ENCODE assay signal across 28 cellular contexts in the genomic region with DNA sequence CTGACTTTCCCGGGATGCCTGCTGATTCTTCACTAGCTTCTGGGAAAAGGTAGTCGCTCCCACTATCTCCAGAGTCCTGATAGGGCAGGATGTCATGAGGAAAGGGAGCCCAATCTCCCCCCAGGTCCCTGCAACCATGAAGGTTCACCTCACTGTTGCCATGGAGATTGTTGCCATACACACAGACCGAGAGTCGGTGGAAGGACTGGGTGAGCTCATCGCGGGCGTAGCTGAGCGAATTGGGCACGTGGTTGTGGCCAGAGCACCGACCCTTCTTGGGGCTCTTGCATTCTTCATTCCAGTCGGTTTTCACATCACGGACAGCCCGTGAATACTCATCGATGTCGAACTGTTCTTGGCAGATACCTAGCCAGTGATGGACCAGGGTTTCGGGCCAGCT.
DNase-seq lines count a peak whose midpoint lies in the region; ATAC-seq, FAIRE-seq and TF ChIP-seq lines count a peak whose summit lies in the region.
"Had no signal": no experiment of that assay in that cellular context is flagged by ENCODE, and none has a peak within 500 bp of the region (broad histone marks: within the 10 kb centered on the region; RNA-seq: fewer than 3 reads in every experiment).

No MANE protein-coding gene starts in this region.

- no peak for TF ChIP-seq RAD21 in HepG2 (CRISPR knock-in tag; IDR thresholded peaks at IDR 0.05)

- H3K27me3 ChIP-seq in tibial artery (no peaks in the 10 kb centered on the region), HepG2 (ENCODE audit: control insufficient read depth in 1 of 2, insufficient read depth in 2 of 2, low read length in 2 of 2) (no peaks in the 10 kb centered on the region)
- H3K27me3 ChIP-seq: ovary, Peyer's patch, suprapubic skin had no signal

- WGBS in HepG2 (ENCODE audit: low lambda C conversion rate): 94% methylated on average over 16 of the region's 16 CpGs

- H3K36me3 ChIP-seq in tibial artery (peaks cover 0 to 10% (median 0%) of the 10 kb centered on the region in 3 donors), HepG2 (replicated peaks in 1 of 2; ENCODE audit: control insufficient read depth in 1 of 2, insufficient read depth in 2 of 2, low read length in 2 of 2) (peaks cover 0 to 3% of the 10 kb centered on the region in 2 experiments; a peak in 2 of 5 replicates)
- H3K36me3 ChIP-seq: ovary had no signal

- H3K27ac ChIP-seq in tibial artery: peak overlapping the region; percentile 88 to 89
- no peak overlapping the region for H3K27ac ChIP-seq in HepG2 (ENCODE audit: extremely low read length, insufficient read depth, low read length)
- H3K27ac ChIP-seq: A549, GM23248, ovary, Peyer's patch, suprapubic skin had no signal

- no peaks in the 10 kb centered on the region for H4K20me1 ChIP-seq in HepG2 (ENCODE audit: insufficient read depth, low read length)

- no peak overlapping the region for H3K9ac ChIP-seq in HepG2 (ENCODE audit: insufficient read depth, low read depth, low read length)
- H3K9ac ChIP-seq: GM23248 had no signal

- no peak for TF ChIP-seq CTCF in tibial artery (IDR thresholded peaks at IDR 0.05)
- TF ChIP-seq CTCF in HepG2 (CRISPR knock-in tag; IDR thresholded peaks at IDR 0.05): no peak

- peak; percentile 2 for DNase-seq in NK-92 treated with Interleukin-12 subunit alpha and Interleukin-12 subunit beta, amount 100 ng/mL, for 24 hours (lab: John Stamatoyannopoulos, UW)
- DNase-seq in NK-92 (lab: John Stamatoyannopoulos, UW; ENCODE audit: unreplicated experiment) (no peak), RPMI7951 (ENCODE audit: low read depth) (peak; percentile 1), left ventricle myocardium superior (no peak), tibial artery (peak; percentile 65 to 86), HepG2 (ENCODE audit: low spot score) (no peak), hippocampal formation (lab: John Stamatoyannopoulos, UW) (no peak)
- DNase-seq: activated CD4-positive, alpha-beta T cell treated with anti-CD3 and anti-CD28 coated beads for 4 hours; activated gamma-delta T cell treated with Interleukin-2 at 50 U/mL for 16 hours; activated naive CD8-positive, alpha-beta T cell treated with anti-CD3 and anti-CD28 coated beads, Interleukin-2, amount 50 U/mL, for 24 hours; activated T-cell treated with anti-CD3 and anti-CD28 coated beads, Interleukin-2, amount 50 U/mL, for 24 hours; CD4-positive, CD25-positive, alpha-beta regulatory T cell; erythroblast; GM23248; head of caudate nucleus; HFFc6; NCI-H1105; NCI-H187; NCI-H524 treated with DMSO at 0.1 percent for 48 hours; nephron progenitor cell; ovary; Peyer's patch; small intestine; stimulated activated naive CD4-positive, alpha-beta T cell treated with Interleukin-2 at 50 U/mL for 16 hours; SW 1271 had no signal

- intact Hi-C loops in left ventricle myocardium superior (cut with micrococcal nuclease): loop anchor here (5.0 kb wide), 1 partner anchor 185 kb away; the partner anchor contains the start of gene GAREM1
- intact Hi-C loops in tibial artery (cut with DNase I; ENCODE audit: low total_unique reads): no loop called here
- intact Hi-C loops in HepG2 (cut with micrococcal nuclease; ENCODE audit: unreplicated experiment): loop anchor here (5.0 kb wide), 1 partner anchor 85 kb away; no protein-coding TSS in a partner anchor

- BruUV-seq in HepG2 (replicated peaks; lab: Mats Ljungman, UMichigan): no TSS peak

- TF ChIP-seq POLR2A in HepG2 (IDR thresholded peaks at IDR 0.05; ENCODE audit: insufficient read depth in 1 of 2, low read depth in 2 of 2, low read length in 2 of 2): no peak

- in situ Hi-C loops in HepG2 (cut with HindIII; ENCODE audit: extremely low pct_ligation_motif_present, low pct_unique_long_range_greater_than_20kb): loop anchor here (5.0 kb wide), 1 partner anchor 185 kb away; the partner anchor contains the start of gene GAREM1

- no peaks in the 10 kb centered on the region for H3K79me2 ChIP-seq in HepG2 (ENCODE audit: insufficient read depth, low read length)

- ATAC-seq in left ventricle myocardium superior: peak; percentile 48
- ATAC-seq in HepG2: no peak
- no peak for ATAC-seq in GM21526 (IDR thresholded peaks at IDR 0.05; ENCODE audit: low FRiP score, unreplicated experiment)
- ATAC-seq: A549; activated naive CD8-positive, alpha-beta T cell treated with anti-CD3 and anti-CD28 coated beads, Interleukin-2, amount 50 U/mL, for 24 hours had no signal

- TF ChIP-seq EP300 in HepG2 (IDR thresholded peaks at IDR 0.05; ENCODE audit: low read depth in 2 of 2, low read length in 2 of 2) (no peak), HepG2 (CRISPR knock-in tag; IDR thresholded peaks at IDR 0.05; ENCODE audit: borderline replicate concordance) (no peak)

- H3K9me3 ChIP-seq in tibial artery: no peaks in the 10 kb centered on the region
- no peaks in the 10 kb centered on the region for H3K9me3 ChIP-seq in HepG2 (ENCODE audit: low read length)
- H3K9me3 ChIP-seq: A549, ovary, Peyer's patch, suprapubic skin had no signal

- no peak overlapping the region for H2AFZ ChIP-seq in HepG2 (ENCODE audit: low read length)
- H2AFZ ChIP-seq: GM23248 had no signal

- H3K4me3 ChIP-seq in tibial artery: peak overlapping the region; percentile 43 to 45
- H3K4me3 ChIP-seq in HepG2 (replicated peaks in 1 of 3; ENCODE audit: insufficient read depth in 1 of 3, low read depth in 2 of 3, low read length in 3 of 3): no peak overlapping the region
- H3K4me3 ChIP-seq: A549, GM23248, ovary, Peyer's patch, suprapubic skin had no signal

- no peak overlapping the region for H3K4me2 ChIP-seq in HepG2 (ENCODE audit: low read depth, low read length)
- H3K4me2 ChIP-seq: A549 had no signal

- POLR2A ChIA-PET in HepG2 (lab: Yijun Ruan, JAX): no interaction called here

- FAIRE-seq in HepG2 (lab: Jason Lieb, UNC): no peak
- FAIRE-seq: A549, small intestine had no signal

- H3K4me1 ChIP-seq in tibial artery: peaks cover 0 to 58% (median 34%) of the 10 kb centered on the region in 4 donors
- H3K4me1 ChIP-seq in HepG2 (ENCODE audit: insufficient read depth, low read length): no peaks in the 10 kb centered on the region
- H3K4me1 ChIP-seq: A549, Peyer's patch, suprapubic skin had no signal

- CTCF ChIA-PET in HepG2 (lab: Yijun Ruan, JAX; ENCODE audit: low intra/inter-chr PET ratio, low total read pairs): no interaction called here

TF ChIP-seq in HepG2, 621 proteins besides CTCF, POLR2A, EP300 and RAD21 (continues in another document):
- TF ChIP-seq REPIN1 (CRISPR knock-in tag; IDR thresholded peaks at IDR 0.05; ENCODE audit: borderline replicate concordance, low read depth) (no peak), ZNF451 (CRISPR knock-in tag; IDR thresholded peaks at IDR 0.05) (no peak), GTF2F1 (IDR thresholded peaks at IDR 0.05; ENCODE audit: low read length) (no peak), ZNF510 (CRISPR knock-in tag; IDR thresholded peaks at IDR 0.05; ENCODE audit: low read depth) (no peak), HNRNPL (IDR thresholded peaks at IDR 0.05; ENCODE audit: low read depth, low read length) (no peak), ZNF230 (CRISPR knock-in tag; IDR thresholded peaks at IDR 0.05) (no peak), ERF (CRISPR knock-in tag; IDR thresholded peaks at IDR 0.05) (no peak), ZSCAN30 (CRISPR knock-in tag; IDR thresholded peaks at IDR 0.05) (no peak), EHMT2 (IDR thresholded peaks at IDR 0.05; ENCODE audit: borderline replicate concordance, low read depth, low read length) (no peak), GPN1 (CRISPR knock-in tag; IDR thresholded peaks at IDR 0.05; ENCODE audit: borderline replicate concordance) (no peak), KDM6A (CRISPR knock-in tag; IDR thresholded peaks at IDR 0.05; ENCODE audit: low read depth) (no peak)
- TF ChIP-seq, protein P1, sequence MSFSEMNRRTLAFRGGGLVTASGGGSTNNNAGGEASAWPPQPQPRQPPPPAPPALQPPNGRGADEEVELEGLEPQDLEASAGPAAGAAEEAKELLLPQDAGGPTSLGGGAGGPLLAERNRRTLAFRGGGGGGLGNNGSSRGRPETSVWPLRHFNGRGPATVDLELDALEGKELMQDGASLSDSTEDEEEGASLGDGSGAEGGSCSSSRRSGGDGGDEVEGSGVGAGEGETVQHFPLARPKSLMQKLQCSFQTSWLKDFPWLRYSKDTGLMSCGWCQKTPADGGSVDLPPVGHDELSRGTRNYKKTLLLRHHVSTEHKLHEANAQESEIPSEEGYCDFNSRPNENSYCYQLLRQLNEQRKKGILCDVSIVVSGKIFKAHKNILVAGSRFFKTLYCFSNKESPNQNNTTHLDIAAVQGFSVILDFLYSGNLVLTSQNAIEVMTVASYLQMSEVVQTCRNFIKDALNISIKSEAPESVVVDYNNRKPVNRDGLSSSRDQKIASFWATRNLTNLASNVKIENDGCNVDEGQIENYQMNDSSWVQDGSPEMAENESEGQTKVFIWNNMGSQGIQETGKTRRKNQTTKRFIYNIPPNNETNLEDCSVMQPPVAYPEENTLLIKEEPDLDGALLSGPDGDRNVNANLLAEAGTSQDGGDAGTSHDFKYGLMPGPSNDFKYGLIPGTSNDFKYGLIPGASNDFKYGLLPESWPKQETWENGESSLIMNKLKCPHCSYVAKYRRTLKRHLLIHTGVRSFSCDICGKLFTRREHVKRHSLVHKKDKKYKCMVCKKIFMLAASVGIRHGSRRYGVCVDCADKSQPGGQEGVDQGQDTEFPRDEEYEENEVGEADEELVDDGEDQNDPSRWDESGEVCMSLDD (CRISPR knock-in tag; IDR thresholded peaks at IDR 0.05; ENCODE audit: borderline replicate concordance): no peak

Comparison
In these comparisons a context has a peak if more than half of its experiments do, and no peak if none do; other contexts are left out.
1. DNase-seq: peak in NK-92 treated with Interleukin-12 subunit alpha and Interleukin-12 subunit beta, amount 100 ng/mL, for 24 hours (single experiment), RPMI7951 (single experiment) and tibial artery (2 of 2); none in NK-92 (single experiment), left ventricle myocardium superior (single experiment), HepG2 (single experiment) and hippocampal formation (0 of 2).
2. H3K4me3 ChIP-seq: peak in tibial artery (2 of 2); none in HepG2 (0 of 3).